ENCODE assay signal across 8 cellular contexts in genomic region chr3:52291508-52292181, GRCh38. TPM values are rescaled to one million over a fixed set of nuclear protein-coding genes. Genes with fewer than 3 reads are reported as not detected.
A peak's percentile ranks its signal among the peaks of the same experiment; 100 is the strongest.
DNase-seq lines count a peak whose midpoint lies in the region; ATAC-seq and TF ChIP-seq lines count a peak whose summit lies in the region.

No MANE protein-coding gene starts in this region.

- POLR2A ChIA-PET in Panc1 (lab: Charles Lee), result no interaction called here

- H3K79me2 ChIP-seq in osteoblast (ENCODE audit: insufficient read depth, low read length), result peaks cover 32% of the 10 kb centered on the region

- DNase-seq in NCI-H345 (lab: John Stamatoyannopoulos, UW) (peak; percentile 2), NCI-H345 treated with DMSO at 0.1 percent for 48 hours (lab: John Stamatoyannopoulos, UW; ENCODE audit: unreplicated experiment) (no peak), Panc1 (ENCODE audit: low read depth, low spot score) (no peak), brain microvascular endothelial cell (no peak), osteoblast (ENCODE audit: insufficient read length, low spot score, missing footprints) (peak; percentile 74), HuH-7 (ENCODE audit: low spot score) (no peak), NCI-H2029 treated with DMSO at 0.1 percent for 48 hours (lab: John Stamatoyannopoulos, UW) (no peak)

- BruUV-seq in Panc1 (replicated peaks; lab: Mats Ljungman, UMichigan), result no TSS peak

- TF ChIP-seq CTCF in Panc1 (IDR thresholded peaks at IDR 0.05) (peak; percentile 74), brain microvascular endothelial cell (IDR thresholded peaks at IDR 0.05; ENCODE audit: low read depth, low read length, missing control alignments) (peak; percentile 72), osteoblast (IDR thresholded peaks at IDR 0.05; ENCODE audit: extremely low read depth, low read depth, low read length) (peak; percentile 57)

- H3K36me3 ChIP-seq in Panc1 (ENCODE audit: control insufficient read depth, insufficient read depth, low read length) (no peaks in the 10 kb centered on the region), brain microvascular endothelial cell (replicated peaks) (peaks cover 8% of the 10 kb centered on the region), osteoblast (ENCODE audit: insufficient read depth, low read length) (peaks cover 10% of the 10 kb centered on the region)

- H4K20me1 ChIP-seq in osteoblast (ENCODE audit: insufficient read depth, low read length), result no peaks in the 10 kb centered on the region

- ATAC-seq in Panc1 (no peak), GM18502 (IDR thresholded peaks at IDR 0.05; ENCODE audit: poor library complexity, unreplicated experiment) (no peak)

- H3K4me3 ChIP-seq in Panc1 (ENCODE audit: low read depth in 2 of 2, low read length in 2 of 2), result no peak overlapping the region
- H3K4me3 ChIP-seq in brain microvascular endothelial cell (ENCODE audit: low read depth, low read length), result no peak overlapping the region
- H3K4me3 ChIP-seq in osteoblast (ENCODE audit: insufficient read depth, low read length), result no peak overlapping the region

- CTCF ChIA-PET in Panc1 (lab: Charles Lee), result no interaction called here

- H3K27me3 ChIP-seq in Panc1 (ENCODE audit: control insufficient read depth, insufficient read depth, low read length), result no peaks in the 10 kb centered on the region
- no peaks in the 10 kb centered on the region for H3K27me3 ChIP-seq in brain microvascular endothelial cell (replicated peaks)
- no peaks in the 10 kb centered on the region for H3K27me3 ChIP-seq in osteoblast (ENCODE audit: insufficient read depth, low read length)

- H3K9me3 ChIP-seq in Panc1 (ENCODE audit: control insufficient read depth, insufficient read depth, low read depth, low read length), result no peaks in the 10 kb centered on the region
- H3K9me3 ChIP-seq in osteoblast (ENCODE audit: low read depth, low read length), result no peaks in the 10 kb centered on the region

- in situ Hi-C loops in Panc1 (cut with HindIII; ENCODE audit: low pct_unique_long_range_greater_than_20kb, low sequenced_read_pairs), result no loop called here
- in situ Hi-C loops in brain microvascular endothelial cell (cut with HindIII; ENCODE audit: low pct_ligation_motif_present, low sequenced_read_pairs), result no loop called here

- H2AFZ ChIP-seq in osteoblast (ENCODE audit: low read length), result no peak overlapping the region

- H3K4me2 ChIP-seq in osteoblast (ENCODE audit: insufficient read depth, low read length), result no peak overlapping the region

- H3K27ac ChIP-seq in Panc1 (ENCODE audit: low read length), result no peak overlapping the region
- H3K27ac ChIP-seq in brain microvascular endothelial cell, result no peak overlapping the region
- H3K27ac ChIP-seq in osteoblast (ENCODE audit: low read depth, low read length), result no peak overlapping the region

- intact Hi-C loops in Panc1 (cut with micrococcal nuclease; ENCODE audit: unreplicated experiment), result loop anchor here (2.0 to 5.0 kb wide), 2 partner anchors 47 to 156 kb away; partner anchors contain the start of gene SEMA3G

- H3K4me1 ChIP-seq in Panc1 (ENCODE audit: control insufficient read depth, insufficient read depth, low read length) (peaks cover 3% of the 10 kb centered on the region; the same call in 1 of the 2 replicates), osteoblast (ENCODE audit: insufficient read depth, low read length) (peaks cover 12% of the 10 kb centered on the region)

RNA-seq across cellular contexts. Expression of gene GLYCTK, which starts 4.0 kb away (rescaled TPM):
- total RNA-seq in Panc1 (2021; ENCODE audit: unreplicated experiment) (6.5 TPM), osteoblast (13.8 and 15.0 TPM in 2 replicates)
- polyA plus RNA-seq in Panc1 (2012; ENCODE audit: insufficient read length), result 5.6 TPM

RNA-seq across cellular contexts. Expression of gene WDR82, which starts 13.2 kb away (rescaled TPM):
- total RNA-seq in Panc1 (2021; ENCODE audit: unreplicated experiment) (57.9 TPM), osteoblast (54.2 and 58.3 TPM in 2 replicates)
- polyA plus RNA-seq in Panc1 (2012; ENCODE audit: insufficient read length), result 47.0 TPM

RNA-seq across cellular contexts. Expression of gene DNAH1, which starts 24.5 kb away (rescaled TPM):
- total RNA-seq in Panc1 (2021; ENCODE audit: unreplicated experiment) (2.4 TPM), osteoblast (8.0 and 8.7 TPM in 2 replicates)
- 2.4 TPM for polyA plus RNA-seq in Panc1 (2012; ENCODE audit: insufficient read length)

RNA-seq across cellular contexts. Expression of gene PPM1M, which starts 46.1 kb away (rescaled TPM):
- total RNA-seq in Panc1 (2021; ENCODE audit: unreplicated experiment) (9.7 TPM), osteoblast (23.9 and 28.2 TPM in 2 replicates)
- 10.7 TPM for polyA plus RNA-seq in Panc1 (2012; ENCODE audit: insufficient read length)

RNA-seq across cellular contexts. Expression of gene TWF2, which starts 52.7 kb away (rescaled TPM):
- total RNA-seq in Panc1 (2021; ENCODE audit: unreplicated experiment), result 51.9 TPM
- 105 TPM for polyA plus RNA-seq in Panc1 (2012; ENCODE audit: insufficient read length)
- 115 and 138 TPM in 2 replicates for total RNA-seq in osteoblast

Comparison
In these comparisons a context has a peak if more than half of its experiments do, and no peak if none do; other contexts are left out.
1. DNase-seq: peak in NCI-H345 (single experiment) and osteoblast (single experiment); none in NCI-H345 treated with DMSO at 0.1 percent for 48 hours (single experiment), Panc1 (single experiment), brain microvascular endothelial cell (single experiment), HuH-7 (single experiment) and NCI-H2029 treated with DMSO at 0.1 percent for 48 hours (single experiment).
2. Peak in every context shown above with its lines, with median percentiles within 50 percentile points of each other: CTCF ChIP-seq.